8 cellular contexts compared by ENCODE assay signal in the genomic region with DNA sequence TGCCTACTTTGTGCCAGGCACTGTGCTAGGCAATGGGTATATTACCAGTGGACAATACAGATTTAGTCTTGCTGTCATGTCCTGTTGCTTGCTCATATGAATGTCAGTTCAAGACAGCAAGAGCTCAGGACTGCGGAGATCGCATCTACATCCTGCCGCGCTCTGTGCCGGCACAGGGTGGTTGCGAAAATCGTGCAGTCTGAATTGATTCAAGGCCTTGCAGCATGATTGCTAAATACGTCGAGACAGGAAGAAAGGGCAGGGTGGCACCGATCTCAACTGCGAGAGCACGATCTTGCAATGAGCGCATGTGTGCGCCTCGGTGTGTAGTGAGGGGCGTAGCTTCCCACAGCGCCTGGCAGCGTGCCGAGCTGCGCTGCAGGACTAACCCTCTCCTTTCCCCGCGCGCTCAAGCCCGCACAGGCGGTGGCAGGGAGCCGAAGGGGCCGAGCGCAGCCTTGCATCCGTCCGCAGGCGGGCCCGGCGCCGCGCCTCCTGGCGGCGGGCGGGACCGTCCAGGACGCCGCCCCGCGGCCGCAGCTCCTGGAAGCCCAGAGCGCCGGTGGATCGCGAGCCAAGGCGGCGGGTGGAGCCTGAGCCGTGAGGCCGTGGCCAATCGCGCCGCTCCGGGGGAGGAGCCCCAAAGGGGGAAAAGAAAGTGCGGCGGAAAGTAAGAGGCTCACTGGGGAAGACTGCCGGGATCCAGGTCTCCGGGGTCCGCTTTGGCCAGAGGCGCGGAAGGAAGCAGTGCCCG. TPM values are rescaled to one million over a fixed set of nuclear protein-coding genes. Genes with fewer than 3 reads are reported as not detected.
A peak's percentile ranks its signal among the peaks of the same experiment; 100 is the strongest.
DNase-seq lines count a peak whose midpoint lies in the region; ATAC-seq and TF ChIP-seq lines count a peak whose summit lies in the region.

A gene with protein sequence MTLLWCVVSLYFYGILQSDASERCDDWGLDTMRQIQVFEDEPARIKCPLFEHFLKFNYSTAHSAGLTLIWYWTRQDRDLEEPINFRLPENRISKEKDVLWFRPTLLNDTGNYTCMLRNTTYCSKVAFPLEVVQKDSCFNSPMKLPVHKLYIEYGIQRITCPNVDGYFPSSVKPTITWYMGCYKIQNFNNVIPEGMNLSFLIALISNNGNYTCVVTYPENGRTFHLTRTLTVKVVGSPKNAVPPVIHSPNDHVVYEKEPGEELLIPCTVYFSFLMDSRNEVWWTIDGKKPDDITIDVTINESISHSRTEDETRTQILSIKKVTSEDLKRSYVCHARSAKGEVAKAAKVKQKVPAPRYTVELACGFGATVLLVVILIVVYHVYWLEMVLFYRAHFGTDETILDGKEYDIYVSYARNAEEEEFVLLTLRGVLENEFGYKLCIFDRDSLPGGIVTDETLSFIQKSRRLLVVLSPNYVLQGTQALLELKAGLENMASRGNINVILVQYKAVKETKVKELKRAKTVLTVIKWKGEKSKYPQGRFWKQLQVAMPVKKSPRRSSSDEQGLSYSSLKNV (plus strand): TSS at position 677 of the 754 bp plus-strand sequence. CDS start 50,205 bp downstream, outside the sequence.

- TF ChIP-seq CTCF in fibroblast of villous mesenchyme (IDR thresholded peaks at IDR 0.05; ENCODE audit: insufficient read depth, low read depth, low read length), result peak; percentile 47
- peak; percentile 75 for TF ChIP-seq CTCF in neural progenitor cell (IDR thresholded peaks at IDR 0.05)

- DNase-seq in Daoy (ENCODE audit: low read depth), result peak; percentile 97
- DNase-seq in Karpas-422, result peak; percentile 96
- peak; percentile 2 for DNase-seq in SHP77 treated with DMSO at 0.1 percent for 48 hours (lab: John Stamatoyannopoulos, UW)
- DNase-seq in activated gamma-delta T cell (lab: John Stamatoyannopoulos, UW), result peak; percentile 75
- DNase-seq in fibroblast of villous mesenchyme (ENCODE audit: low read depth), result peak; percentile 94
- DNase-seq in neural progenitor cell (ENCODE audit: low spot score), result peak; percentile 96

- H3F3A ChIP-seq in neural progenitor cell (ENCODE audit: low read depth), result peaks cover 5% of the 10 kb centered on the region

- H3K9me3 ChIP-seq in Karpas-422 (ENCODE audit: low read length), result no peaks in the 10 kb centered on the region
- H3K9me3 ChIP-seq in neural progenitor cell (ENCODE audit: low read depth), result no peaks in the 10 kb centered on the region
- H3K9me3 ChIP-seq in stomach smooth muscle (ENCODE audit: control insufficient read depth in 2 of 2, low read length in 2 of 2), result no peaks in the 10 kb centered on the region

- peak within 1 kb of the TSS; percentile 94 for H3K4me3 Mint-ChIP-seq in neural progenitor cell

- H4K20me1 ChIP-seq in Karpas-422 (ENCODE audit: insufficient read depth, low read depth, low read length) (no peaks in the 10 kb centered on the region), neural progenitor cell (ENCODE audit: low read depth) (no peaks in the 10 kb centered on the region)

- H3K9me3 Mint-ChIP-seq in neural progenitor cell, result no peaks in the 10 kb centered on the region

- H3K4me1 ChIP-seq in Karpas-422 (ENCODE audit: low read length) (peaks cover 12% of the 10 kb centered on the region), neural progenitor cell (no peaks in the 10 kb centered on the region), stomach smooth muscle (ENCODE audit: control insufficient read depth, insufficient read depth, low read length) (no peaks in the 10 kb centered on the region)

- H3K79me2 ChIP-seq in Karpas-422 (ENCODE audit: low read length) (no peaks in the 10 kb centered on the region), neural progenitor cell (ENCODE audit: low read depth) (no peaks in the 10 kb centered on the region)

- H3K9ac ChIP-seq in Karpas-422 (ENCODE audit: low read length) (peak within 1 kb of the TSS; percentile 68), neural progenitor cell (no peak within 1 kb of the TSS), stomach smooth muscle (ENCODE audit: low read length in 2 of 2) (peak within 1 kb of the TSS; percentile 71 to 77)

- ATAC-seq in GM21825 (IDR thresholded peaks at IDR 0.05; ENCODE audit: unreplicated experiment), result peak; percentile 100

- H3K27me3 ChIP-seq in Karpas-422 (ENCODE audit: low read length) (0 out of 2 replicates have a peak, but pooled peaks cover 2% of the 10 kb centered on the region), neural progenitor cell (peaks cover 67% of the 10 kb centered on the region), stomach smooth muscle (ENCODE audit: control insufficient read depth in 1 of 2, insufficient read depth in 2 of 2, low read length in 2 of 2) (peaks cover 0 to 2% of the 10 kb centered on the region in 2 donors)

- peaks cover 16% of the 10 kb centered on the region for H3K4me1 Mint-ChIP-seq in neural progenitor cell

- H3K27ac ChIP-seq in Karpas-422 (ENCODE audit: low read length), result no peak within 1 kb of the TSS
- no peak within 1 kb of the TSS for H3K27ac ChIP-seq in neural progenitor cell
- no peak within 1 kb of the TSS for H3K27ac ChIP-seq in stomach smooth muscle (ENCODE audit: low read length)

- peak within 1 kb of the TSS; percentile 82 for H3K4me2 ChIP-seq in Karpas-422 (ENCODE audit: low read depth, low read length, poor library complexity, severe bottlenecking)
- H3K4me2 ChIP-seq in neural progenitor cell, result peak within 1 kb of the TSS; percentile 76

- H3K27me3 Mint-ChIP-seq in neural progenitor cell (ENCODE audit: insufficient read depth, low read depth), result peaks cover 2% of the 10 kb centered on the region

- no peak within 1 kb of the TSS for H3K27ac Mint-ChIP-seq in neural progenitor cell

- peaks cover 2% of the 10 kb centered on the region for H3K36me3 Mint-ChIP-seq in neural progenitor cell

- H3K36me3 ChIP-seq in Karpas-422 (ENCODE audit: insufficient read depth, low read length) (no peaks in the 10 kb centered on the region), neural progenitor cell (no peaks in the 10 kb centered on the region), stomach smooth muscle (ENCODE audit: control insufficient read depth in 2 of 2, insufficient read depth in 2 of 2, low read length in 2 of 2) (no peaks in the 10 kb centered on the region)

- H3K9me2 ChIP-seq in Karpas-422 (replicated peaks; ENCODE audit: insufficient read depth, low read length), result no peaks in the 10 kb centered on the region

- H3K4me3 ChIP-seq in Karpas-422 (ENCODE audit: low read length) (peak within 1 kb of the TSS; percentile 75), fibroblast of villous mesenchyme (ENCODE audit: low read depth, low read length) (peak within 1 kb of the TSS; percentile 97), neural progenitor cell (peak within 1 kb of the TSS; percentile 55), stomach smooth muscle (ENCODE audit: low read length in 2 of 2) (peak within 1 kb of the TSS; percentile 92 to 93)

- H2AFZ ChIP-seq in Karpas-422 (ENCODE audit: low read length), result peak within 1 kb of the TSS; percentile 91
- peak within 1 kb of the TSS; percentile 80 for H2AFZ ChIP-seq in neural progenitor cell (replicated peaks)

RNA-seq across cellular contexts. Expression of the gene that starts here (rescaled TPM):
- 11.3 and 11.8 TPM in 2 replicates for total RNA-seq in Daoy (2014; rRNA removed; shearing (Covaris generic))
- 1.6 and 2.8 TPM in 2 replicates for total RNA-seq in Karpas-422 (2014; rRNA removed; shearing (Covaris generic); ENCODE audit: low replicate concordance)
- total RNA-seq in fibroblast of villous mesenchyme, result 13.2 and 28.1 TPM in 2 replicates
- 2.0 and 11.3 TPM in 2 replicates for total RNA-seq in neural progenitor cell (ENCODE audit: low replicate concordance)

Comparison
In these comparisons a context has a peak if more than half of its experiments do, and no peak if none do; other contexts are left out.
1. DNase-seq: peak in every context shown above with its lines; median percentile 97 in Daoy; 96 in Karpas-422; 96 in neural progenitor cell; 94 in fibroblast of villous mesenchyme; 75 in activated gamma-delta T cell; 2 in SHP77 treated with DMSO at 0.1 percent for 48 hours.